ENCODE assay signal across 16 cellular contexts in the genomic region with DNA sequence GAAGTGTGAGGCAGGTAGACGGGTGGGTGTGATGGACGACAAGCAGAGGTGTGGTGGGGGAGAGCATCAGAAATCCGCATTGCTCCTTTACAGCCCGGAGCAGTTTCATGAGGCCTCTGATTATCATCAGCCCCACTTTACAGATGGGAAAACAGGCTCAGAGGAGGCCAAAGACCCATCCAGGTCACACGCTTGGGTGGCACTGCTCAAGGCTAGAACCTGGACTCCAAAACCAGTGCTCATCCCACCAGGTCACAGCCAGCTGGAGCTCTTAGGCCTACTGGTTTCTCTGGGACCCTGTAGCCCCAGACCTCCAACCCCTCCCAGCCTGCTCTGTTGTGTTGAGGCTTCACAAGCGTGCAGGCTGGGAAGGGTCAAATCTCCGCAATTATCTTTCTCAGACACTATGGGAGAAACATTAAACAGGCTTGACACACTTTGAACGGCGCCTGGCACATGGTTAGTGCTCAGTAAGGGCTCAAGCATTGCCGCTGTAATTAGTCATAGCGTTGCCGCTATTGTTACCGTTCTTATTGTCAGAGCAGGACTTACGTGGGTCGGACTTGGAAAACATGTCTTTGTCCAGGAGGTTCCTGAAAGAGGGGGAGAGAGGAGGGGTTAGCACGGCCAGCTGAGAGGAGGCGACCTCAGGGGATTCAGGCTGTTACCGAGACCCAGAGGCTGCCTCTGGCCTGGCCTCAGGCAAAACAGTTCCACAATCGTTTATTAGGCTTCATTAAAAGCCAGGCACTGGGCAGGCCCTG. TPM values are rescaled to one million over a fixed set of nuclear protein-coding genes. Genes with fewer than 3 reads are reported as not detected.
DNase-seq lines count a peak whose midpoint lies in the region; ATAC-seq and TF ChIP-seq lines count a peak whose summit lies in the region.
"Had no signal": no experiment of that assay in that cellular context is flagged by ENCODE, and none has a peak within 500 bp of the region (broad histone marks: within the 10 kb centered on the region; RNA-seq: fewer than 3 reads in every experiment).

No MANE protein-coding gene starts in this region.

- DNase-seq in HAP-1 (ENCODE audit: low spot score in 2 of 2) (peak; percentile 44 to 57), astrocyte of the spinal cord (ENCODE audit: low read depth, low spot score) (peak; percentile 49), progenitor cell of endocrine pancreas (ENCODE audit: low spot score, unreplicated experiment) (no peak), Caco-2 (no peak), H4 (ENCODE audit: low spot score) (no peak), pons (ENCODE audit: low spot score) (no peak)
- DNase-seq: activated CD8-positive, alpha-beta T cell treated with anti-CD3 and anti-CD28 coated beads, Interleukin-2, amount 10 ng/mL, durations not matched to agents 7 days and 5 days; activated effector memory CD4-positive, alpha-beta T cell treated with anti-CD3 and anti-CD28 coated beads, Interleukin-2, amount 50 U/mL, for 16 hours; HCEC 1CT; NCI-H2029 treated with DMSO at 0.1 percent for 48 hours had no signal

- H3K4me3 ChIP-seq in HAP-1: no peak overlapping the region
- no peak overlapping the region for H3K4me3 ChIP-seq in astrocyte of the spinal cord (ENCODE audit: low read depth, low read length)
- no peak overlapping the region for H3K4me3 ChIP-seq in gastroesophageal sphincter
- no peak overlapping the region for H3K4me3 ChIP-seq in Caco-2 (ENCODE audit: low read depth, low read length)
- H3K4me3 ChIP-seq: SJSA1 had no signal

- in situ Hi-C loops in HAP-1 (cut with MboI; ENCODE audit: low sequenced_read_pairs): no loop called here
- in situ Hi-C loops in astrocyte of the spinal cord (cut with HindIII; ENCODE audit: low sequenced_read_pairs): no loop called here

- peaks cover 6% of the 10 kb centered on the region for H3K27me3 Mint-ChIP-seq in progenitor cell of endocrine pancreas
- H3K27me3 Mint-ChIP-seq in Caco-2 (ENCODE audit: insufficient read depth, unreplicated experiment): no peaks in the 10 kb centered on the region

- intact Hi-C loops in Caco-2 (cut with micrococcal nuclease; ENCODE audit: unreplicated experiment): no loop called here

- no peaks in the 10 kb centered on the region for H3K9me3 ChIP-seq in HAP-1
- H3K9me3 ChIP-seq in gastroesophageal sphincter: no peaks in the 10 kb centered on the region
- no peaks in the 10 kb centered on the region for H3K9me3 ChIP-seq in Caco-2
- H3K9me3 ChIP-seq: SJSA1 had no signal

- peaks cover 7% of the 10 kb centered on the region for H3K4me1 Mint-ChIP-seq in progenitor cell of endocrine pancreas (ENCODE audit: low read depth)
- H3K4me1 Mint-ChIP-seq in Caco-2 (ENCODE audit: low read depth, unreplicated experiment): peaks cover 16% of the 10 kb centered on the region

- H3K4me1 ChIP-seq in HAP-1 (peaks cover 13% of the 10 kb centered on the region), gastroesophageal sphincter (peaks cover 0 to 16% (median 0%) of the 10 kb centered on the region in 3 donors), Caco-2 (peaks cover 10% of the 10 kb centered on the region)

- H3K27ac Mint-ChIP-seq in progenitor cell of endocrine pancreas (peak overlapping the region; percentile 56), Caco-2 (ENCODE audit: unreplicated experiment) (no peak overlapping the region)
- H3K27ac Mint-ChIP-seq: activated CD8-positive, alpha-beta T cell treated with anti-CD3 and anti-CD28 coated beads, Interleukin-2, amount 10 ng/mL, durations not matched to agents 7 days and 5 days had no signal

- CTCF ChIA-PET in Caco-2 (lab: Charles Lee): no interaction called here

- H3K4me3 Mint-ChIP-seq in progenitor cell of endocrine pancreas (ENCODE audit: low read depth) (no peak overlapping the region), Caco-2 (ENCODE audit: unreplicated experiment) (no peak overlapping the region)
- H3K4me3 Mint-ChIP-seq: activated CD8-positive, alpha-beta T cell treated with anti-CD3 and anti-CD28 coated beads, Interleukin-2, amount 10 ng/mL, durations not matched to agents 7 days and 5 days; central memory CD8-positive, alpha-beta T cell had no signal

- TF ChIP-seq CTCF in astrocyte of the spinal cord (IDR thresholded peaks at IDR 0.05; ENCODE audit: low read depth, low read length) (no peak), gastroesophageal sphincter (IDR thresholded peaks at IDR 0.05) (no peak), progenitor cell of endocrine pancreas (IDR thresholded peaks at IDR 0.05; ENCODE audit: unreplicated experiment) (no peak), Caco-2 (IDR thresholded peaks at IDR 0.05; ENCODE audit: insufficient read depth in 1 of 2, low read depth in 1 of 2, low read length in 1 of 2, severe bottlenecking in 1 of 2, unreplicated experiment in 1 of 2) (no peak)

- 70 to 80% methylated on average over 2 to 10 of the region's 19 CpGs for WGBS in gastroesophageal sphincter (ENCODE audit: low coverage in 1 of 2), 2 donors

- H3K9me3 Mint-ChIP-seq in progenitor cell of endocrine pancreas (ENCODE audit: low read depth): no peaks in the 10 kb centered on the region
- H3K9me3 Mint-ChIP-seq in Caco-2 (ENCODE audit: unreplicated experiment): no peaks in the 10 kb centered on the region
- H3K9me3 Mint-ChIP-seq: central memory CD8-positive, alpha-beta T cell had no signal

- no peaks in the 10 kb centered on the region for H3K27me3 ChIP-seq in HAP-1 (ENCODE audit: low read depth)
- H3K27me3 ChIP-seq in gastroesophageal sphincter: no peaks in the 10 kb centered on the region
- H3K27me3 ChIP-seq in Caco-2 (replicated peaks; ENCODE audit: control insufficient read depth, insufficient read depth, low read length): no peaks in the 10 kb centered on the region
- H3K27me3 ChIP-seq: SJSA1 had no signal

- no peaks in the 10 kb centered on the region for H3K36me3 Mint-ChIP-seq in progenitor cell of endocrine pancreas (ENCODE audit: insufficient read depth)
- no peaks in the 10 kb centered on the region for H3K36me3 Mint-ChIP-seq in Caco-2 (ENCODE audit: insufficient read depth, unreplicated experiment)

- no peaks in the 10 kb centered on the region for H3K36me3 ChIP-seq in HAP-1 (replicated peaks)
- H3K36me3 ChIP-seq in gastroesophageal sphincter: no peaks in the 10 kb centered on the region
- H3K36me3 ChIP-seq in Caco-2 (ENCODE audit: control insufficient read depth, insufficient read depth, low read length): no peaks in the 10 kb centered on the region
- H3K36me3 ChIP-seq: SJSA1 had no signal

- TF ChIP-seq POLR2A in gastroesophageal sphincter (IDR thresholded peaks at IDR 0.05): no peak

- TF ChIP-seq EP300 in gastroesophageal sphincter (IDR thresholded peaks at IDR 0.05): no peak

- BruUV-seq in Caco-2 (replicated peaks; lab: Mats Ljungman, UMichigan): no TSS peak

- ATAC-seq in gastroesophageal sphincter (no peak), HG02623 (IDR thresholded peaks at IDR 0.05; ENCODE audit: unreplicated experiment) (no peak)

- peak overlapping the region in 3 of 4 donors; percentile 54 to 62 (median 59) for H3K27ac ChIP-seq in gastroesophageal sphincter
- H3K27ac ChIP-seq: SJSA1 had no signal

- POLR2A ChIA-PET in Caco-2 (lab: Charles Lee): no interaction called here

RNA-seq across cellular contexts. Expression of a gene that starts 16.6 kb away (rescaled TPM):
- total RNA-seq in gastroesophageal sphincter: 1 to 10 TPM in 2 of 4 donors, under 1 TPM in 2; 0.42 to 2.3 (median 1.5) TPM
- 0.16 and 0.24 TPM in 2 replicates for total RNA-seq in progenitor cell of endocrine pancreas
- not detected in 2 replicates for total RNA-seq in Caco-2 (2022)
- not detected in 2 replicates for total RNA-seq in H4 (2014; rRNA removed; shearing (Covaris generic))
- total RNA-seq: LHCN-M2, osteocyte had no signal

RNA-seq across cellular contexts. Expression of a gene that starts 51.9 kb away (rescaled TPM):
- 10 to 100 TPM; 13.5 to 28.5 (median 24.0) TPM for total RNA-seq in gastroesophageal sphincter
- 53.1 and 53.2 TPM in 2 replicates for total RNA-seq in progenitor cell of endocrine pancreas
- total RNA-seq in Caco-2 (2022): 57.7 and 61.2 TPM in 2 replicates
- total RNA-seq in H4 (2014; rRNA removed; shearing (Covaris generic)): 76.8 and 78.3 TPM in 2 replicates

Comparison
In these comparisons a context has a peak if more than half of its experiments do, and no peak if none do; other contexts are left out.
1. DNase-seq: peak in HAP-1 (2 of 2) and astrocyte of the spinal cord (single experiment); none in progenitor cell of endocrine pancreas (single experiment), Caco-2 (0 of 2), H4 (single experiment) and pons (single experiment).